ENCODE assay signal across 18 cellular contexts in the genomic region with DNA sequence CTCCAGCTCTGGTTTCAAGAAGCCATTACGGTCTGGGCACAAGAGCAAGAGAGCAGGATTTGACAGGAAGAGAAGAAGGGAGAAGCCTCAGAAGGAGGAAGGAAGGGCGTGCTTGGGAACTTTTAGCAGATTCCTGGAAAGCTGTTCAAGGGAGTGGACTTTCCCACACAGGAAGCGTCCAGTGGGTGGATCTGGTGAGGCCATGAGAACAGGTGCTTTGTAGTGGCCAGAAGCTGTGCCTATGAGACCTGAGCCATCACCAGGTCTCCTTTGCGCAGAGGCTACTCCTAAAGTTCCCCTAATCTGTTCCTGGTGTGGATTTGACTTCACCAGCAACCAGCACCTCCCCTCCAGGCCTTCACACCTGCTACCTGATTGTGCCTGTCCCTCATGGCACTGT.
DNase-seq lines count a peak whose midpoint lies in the region; ATAC-seq and TF ChIP-seq lines count a peak whose summit lies in the region.
"Had no signal": no experiment of that assay in that cellular context is flagged by ENCODE, and none has a peak within 500 bp of the region (broad histone marks: within the 10 kb centered on the region; RNA-seq: fewer than 3 reads in every experiment).

No MANE protein-coding gene starts in this region.

- DNase-seq in activated CD4-positive, alpha-beta T cell treated with anti-CD3 and anti-CD28 coated beads, Interleukin-2, amount 10 ng/mL, durations not matched to agents 24 days and 14 days, result no peak
- no peak for DNase-seq in activated CD4-positive, alpha-beta T cell treated with anti-CD3 and anti-CD28 coated beads for 4 hours
- DNase-seq in activated CD4-positive, alpha-beta memory T cell treated with anti-CD3 and anti-CD28 coated beads for 36 hours, result no peak
- DNase-seq in immature natural killer cell, result no peak
- DNase-seq in hypothalamus (lab: John Stamatoyannopoulos, UW), result no peak
- DNase-seq in foreskin keratinocyte, result no peak
- DNase-seq: DMS153, lower lobe of right lung, NCI-H1417, NCI-H526, right cardiac atrium, testis had no signal

- H3K27ac Mint-ChIP-seq in activated CD4-positive, alpha-beta T cell treated with anti-CD3 and anti-CD28 coated beads, Interleukin-2, amount 10 ng/mL, durations not matched to agents 24 days and 14 days, result peak overlapping the region; percentile 99
- peak overlapping the region; percentile 97 for H3K27ac Mint-ChIP-seq in activated CD4-positive, alpha-beta memory T cell treated with anti-CD3 and anti-CD28 coated beads for 36 hours
- H3K27ac Mint-ChIP-seq in immature natural killer cell, result peak overlapping the region in 5 of 6 donors; percentile 49 to 97 (median 84)

- H3K9me3 Mint-ChIP-seq in activated CD4-positive, alpha-beta T cell treated with anti-CD3 and anti-CD28 coated beads, Interleukin-2, amount 10 ng/mL, durations not matched to agents 24 days and 14 days, result peaks cover under 1% of the 10 kb centered on the region
- H3K9me3 Mint-ChIP-seq in activated CD4-positive, alpha-beta memory T cell treated with anti-CD3 and anti-CD28 coated beads for 36 hours, result peaks cover under 1% of the 10 kb centered on the region
- H3K9me3 Mint-ChIP-seq in immature natural killer cell, result no peaks in the 10 kb centered on the region

- POLR2A ChIA-PET in activated CD4-positive, alpha-beta memory T cell treated with anti-CD3 and anti-CD28 coated beads for 36 hours (lab: Charles Lee), result interaction anchor here (0.7 to 5.0 kb wide), 7 partner anchors 13 to 75 kb away, joined by 3 to 60 read pairs (median 22); a partner anchor contains a TSS

- H3K4me1 ChIP-seq in foreskin keratinocyte, result peaks cover 4% of the 10 kb centered on the region
- H3K4me1 ChIP-seq: A549, lower lobe of right lung, testis had no signal

- no peaks in the 10 kb centered on the region for H3K27me3 Mint-ChIP-seq in activated CD4-positive, alpha-beta T cell treated with anti-CD3 and anti-CD28 coated beads, Interleukin-2, amount 10 ng/mL, durations not matched to agents 24 days and 14 days
- H3K27me3 Mint-ChIP-seq in activated CD4-positive, alpha-beta memory T cell treated with anti-CD3 and anti-CD28 coated beads for 36 hours, result no peaks in the 10 kb centered on the region
- H3K27me3 Mint-ChIP-seq in immature natural killer cell (ENCODE audit: low read depth in 3 of 3), result peaks cover 0 to 4% (median 2%) of the 10 kb centered on the region in 3 donors

- CTCF ChIA-PET in activated CD4-positive, alpha-beta memory T cell treated with anti-CD3 and anti-CD28 coated beads for 36 hours (lab: Charles Lee), result interaction anchor here (1.2 to 1.6 kb wide), 5 partner anchors 13 to 73 kb away, joined by 3 to 9 read pairs (median 6); no protein-coding TSS in a partner anchor

- intact Hi-C loops in activated CD4-positive, alpha-beta T cell treated with anti-CD3 and anti-CD28 coated beads, Interleukin-2, amount 10 ng/mL, durations not matched to agents 24 days and 14 days (cut with micrococcal nuclease), result loop anchor here (2.0 kb wide), 1 partner anchor 13 kb away; no protein-coding TSS in a partner anchor
- intact Hi-C loops in activated CD4-positive, alpha-beta memory T cell treated with anti-CD3 and anti-CD28 coated beads for 36 hours (cut with micrococcal nuclease), result loop anchor here (2.0 kb wide), 1 partner anchor 13 kb away; no protein-coding TSS in a partner anchor

- no peak overlapping the region for H3K27ac ChIP-seq in foreskin keratinocyte
- H3K27ac ChIP-seq: A549, BLaER1, lower lobe of right lung, testis, VCaP had no signal

- peaks cover 59% of the 10 kb centered on the region for H3K4me1 Mint-ChIP-seq in activated CD4-positive, alpha-beta T cell treated with anti-CD3 and anti-CD28 coated beads, Interleukin-2, amount 10 ng/mL, durations not matched to agents 24 days and 14 days
- H3K4me1 Mint-ChIP-seq in activated CD4-positive, alpha-beta memory T cell treated with anti-CD3 and anti-CD28 coated beads for 36 hours (ENCODE audit: low read depth), result peaks cover 81% of the 10 kb centered on the region
- H3K4me1 Mint-ChIP-seq in immature natural killer cell, result peaks cover 87 to 97% of the 10 kb centered on the region in 2 donors

- peaks cover 50% of the 10 kb centered on the region for H3K36me3 Mint-ChIP-seq in activated CD4-positive, alpha-beta T cell treated with anti-CD3 and anti-CD28 coated beads, Interleukin-2, amount 10 ng/mL, durations not matched to agents 24 days and 14 days (ENCODE audit: low read depth)
- peaks cover 17% of the 10 kb centered on the region for H3K36me3 Mint-ChIP-seq in activated CD4-positive, alpha-beta memory T cell treated with anti-CD3 and anti-CD28 coated beads for 36 hours
- H3K36me3 Mint-ChIP-seq in immature natural killer cell, result peaks cover 9 to 19% (median 13%) of the 10 kb centered on the region in 3 donors

- peak overlapping the region; percentile 72 for H3K4me3 Mint-ChIP-seq in activated CD4-positive, alpha-beta T cell treated with anti-CD3 and anti-CD28 coated beads, Interleukin-2, amount 10 ng/mL, durations not matched to agents 24 days and 14 days
- peak overlapping the region; percentile 73 for H3K4me3 Mint-ChIP-seq in activated CD4-positive, alpha-beta memory T cell treated with anti-CD3 and anti-CD28 coated beads for 36 hours
- H3K4me3 Mint-ChIP-seq in immature natural killer cell, result peak overlapping the region in 2 of 5 donors; percentile 23 to 94

- H3K27me3 ChIP-seq in foreskin keratinocyte, result no peaks in the 10 kb centered on the region
- H3K27me3 ChIP-seq: BLaER1, testis had no signal

- TF ChIP-seq CTCF in foreskin keratinocyte (conservative IDR thresholded peaks at IDR 0.05), result no peak

- peak; percentile 8 for ATAC-seq in GM19035 (IDR thresholded peaks at IDR 0.05; ENCODE audit: unreplicated experiment)
- ATAC-seq in GM21447 (IDR thresholded peaks at IDR 0.05; ENCODE audit: unreplicated experiment), result no peak
- ATAC-seq in foreskin keratinocyte, result no peak
- ATAC-seq: A549, lower lobe of right lung, right cardiac atrium, Right ventricle myocardium inferior had no signal
